In genomic region chr15:19902388-19902787, GRCh38 we compare ENCODE assay signal across 6 cellular contexts.
DNase-seq lines count a peak whose midpoint lies in the region; ATAC-seq, FAIRE-seq and TF ChIP-seq lines count a peak whose summit lies in the region.
"Not testable (repeated sequence)": the region's sequence is repeated elsewhere in the genome, so short reads cannot be mapped to it uniquely, and the experiment has no call there.

No MANE protein-coding gene starts in this region.

- POLR2A ChIA-PET in Caco-2 (lab: Charles Lee) = not testable (repeated sequence)

- peaks cover 23% of the 10 kb centered on the region for H3K9me3 Mint-ChIP-seq in Caco-2 (ENCODE audit: unreplicated experiment)
- H3K9me3 Mint-ChIP-seq in activated naive CD8-positive, alpha-beta T cell treated with anti-CD3 and anti-CD28 coated beads for 36 hours = peaks cover 21% of the 10 kb centered on the region
- H3K9me3 Mint-ChIP-seq in chondrocyte (ENCODE audit: low read depth) = peaks cover 28% of the 10 kb centered on the region
- peaks cover 21% of the 10 kb centered on the region for H3K9me3 Mint-ChIP-seq in stimulated activated naive CD8-positive, alpha-beta T cell treated with anti-CD3 and anti-CD28 coated beads, Interleukin-15, Interleukin-2, amounts not matched to agents 100 ng/mL and 50 ng/mL, for 24 hours

- FAIRE-seq in H54 (lab: Jason Lieb, UNC) (peak; percentile 52), pancreas (lab: Jason Lieb, UNC) (peak; percentile 34)

- not testable (repeated sequence) for H3K27me3 Mint-ChIP-seq in Caco-2 (ENCODE audit: insufficient read depth, unreplicated experiment); activated naive CD8-positive, alpha-beta T cell treated with anti-CD3 and anti-CD28 coated beads for 36 hours; chondrocyte (ENCODE audit: low read depth); stimulated activated naive CD8-positive, alpha-beta T cell treated with anti-CD3 and anti-CD28 coated beads, Interleukin-15, Interleukin-2, amounts not matched to agents 100 ng/mL and 50 ng/mL, for 24 hours

- DNase-seq in Caco-2; H54 (ENCODE audit: insufficient read length, low spot score); activated naive CD8-positive, alpha-beta T cell treated with anti-CD3 and anti-CD28 coated beads for 36 hours; chondrocyte (ENCODE audit: low spot score); pancreas: not testable (repeated sequence)

- not testable (repeated sequence) for H3K4me3 ChIP-seq in Caco-2 (ENCODE audit: low read depth, low read length); pancreas

- H3K36me3 ChIP-seq in Caco-2 (ENCODE audit: control insufficient read depth, insufficient read depth, low read length); pancreas: not testable (repeated sequence)

- peak overlapping the region; percentile 19 for H3K27ac Mint-ChIP-seq in Caco-2 (ENCODE audit: unreplicated experiment)
- peak overlapping the region; percentile 6 for H3K27ac Mint-ChIP-seq in activated naive CD8-positive, alpha-beta T cell treated with anti-CD3 and anti-CD28 coated beads for 36 hours
- H3K27ac Mint-ChIP-seq in chondrocyte (ENCODE audit: unreplicated experiment) = peak overlapping the region; percentile 68
- H3K27ac Mint-ChIP-seq in stimulated activated naive CD8-positive, alpha-beta T cell treated with anti-CD3 and anti-CD28 coated beads, Interleukin-15, Interleukin-2, amounts not matched to agents 100 ng/mL and 50 ng/mL, for 24 hours = peak overlapping the region; percentile 10

- not testable (repeated sequence) for H3K27me3 ChIP-seq in Caco-2 (replicated peaks; ENCODE audit: control insufficient read depth, insufficient read depth, low read length); pancreas

- H3K4me3 Mint-ChIP-seq in Caco-2 (ENCODE audit: unreplicated experiment); activated naive CD8-positive, alpha-beta T cell treated with anti-CD3 and anti-CD28 coated beads for 36 hours; chondrocyte (ENCODE audit: unreplicated experiment); stimulated activated naive CD8-positive, alpha-beta T cell treated with anti-CD3 and anti-CD28 coated beads, Interleukin-15, Interleukin-2, amounts not matched to agents 100 ng/mL and 50 ng/mL, for 24 hours: not testable (repeated sequence)

- not testable (repeated sequence) for H3K27ac ChIP-seq in pancreas

- CTCF ChIA-PET in Caco-2 (lab: Charles Lee) = not testable (repeated sequence)

- 37 to 41% methylated on average over 1 of the region's 1 CpG for WGBS in pancreas, 2 donors

- intact Hi-C loops in Caco-2 (cut with micrococcal nuclease; ENCODE audit: unreplicated experiment); pancreas (cut with DNase I): not testable (repeated sequence)

- BruUV-seq in Caco-2 (replicated peaks; lab: Mats Ljungman, UMichigan) = not testable (repeated sequence)

- ATAC-seq in pancreas = not testable (repeated sequence)

- TF ChIP-seq CTCF in Caco-2 (IDR thresholded peaks at IDR 0.05; ENCODE audit: insufficient read depth in 1 of 2, low read depth in 1 of 2, low read length in 1 of 2, severe bottlenecking in 1 of 2, unreplicated experiment in 1 of 2); chondrocyte (IDR thresholded peaks at IDR 0.05); pancreas (IDR thresholded peaks at IDR 0.05): not testable (repeated sequence)

- not testable (repeated sequence) for H3K4me1 ChIP-seq in Caco-2, pancreas

- not testable (repeated sequence) for TF ChIP-seq POLR2A in H54 (IDR thresholded peaks at IDR 0.05; ENCODE audit: low read depth, low read length)

- not testable (repeated sequence) for H3K4me1 Mint-ChIP-seq in Caco-2 (ENCODE audit: low read depth, unreplicated experiment); activated naive CD8-positive, alpha-beta T cell treated with anti-CD3 and anti-CD28 coated beads for 36 hours; chondrocyte (ENCODE audit: low read depth); stimulated activated naive CD8-positive, alpha-beta T cell treated with anti-CD3 and anti-CD28 coated beads, Interleukin-15, Interleukin-2, amounts not matched to agents 100 ng/mL and 50 ng/mL, for 24 hours (ENCODE audit: low read depth)

- H3K9me3 ChIP-seq in Caco-2, pancreas: not testable (repeated sequence)

- peaks cover 21% of the 10 kb centered on the region for H3K36me3 Mint-ChIP-seq in Caco-2 (ENCODE audit: insufficient read depth, unreplicated experiment)
- H3K36me3 Mint-ChIP-seq in activated naive CD8-positive, alpha-beta T cell treated with anti-CD3 and anti-CD28 coated beads for 36 hours = peaks cover 10% of the 10 kb centered on the region
- peaks cover 15% of the 10 kb centered on the region for H3K36me3 Mint-ChIP-seq in chondrocyte (ENCODE audit: low read depth)
- H3K36me3 Mint-ChIP-seq in stimulated activated naive CD8-positive, alpha-beta T cell treated with anti-CD3 and anti-CD28 coated beads, Interleukin-15, Interleukin-2, amounts not matched to agents 100 ng/mL and 50 ng/mL, for 24 hours (ENCODE audit: low read depth) = peaks cover 15% of the 10 kb centered on the region

Comparison
In these comparisons a context has a peak if more than half of its experiments do, and no peak if none do; other contexts are left out.
1. H3K27ac Mint-ChIP-seq: peak in every context shown above with its lines; median percentile 68 in chondrocyte; 19 in Caco-2; 10 in stimulated activated naive CD8-positive, alpha-beta T cell treated with anti-CD3 and anti-CD28 coated beads, Interleukin-15, Interleukin-2, amounts not matched to agents 100 ng/mL and 50 ng/mL, for 24 hours; 6 in activated naive CD8-positive, alpha-beta T cell treated with anti-CD3 and anti-CD28 coated beads for 36 hours.